Comparison of ENCODE assay signal across 28 cellular contexts in genomic region chr6:160328447-160328846, GRCh38. TPM values are rescaled to one million over a fixed set of nuclear protein-coding genes. Genes with fewer than 3 reads are reported as not detected.
"Had no signal": no experiment of that assay in that cellular context is flagged by ENCODE, and none has a peak within 500 bp of the region (broad histone marks: within the 10 kb centered on the region; RNA-seq: fewer than 3 reads in every experiment).

No MANE protein-coding gene starts in this region.

- H3K4me3 ChIP-seq: cardiac muscle cell, mucosa of descending colon, pancreas, prostate gland, thyroid gland, upper lobe of right lung had no signal

- H3K4me1 ChIP-seq: pancreas, prostate gland, thyroid gland, upper lobe of right lung had no signal

- H3K9me3 ChIP-seq: mucosa of descending colon, pancreas, prostate gland, thyroid gland, upper lobe of right lung had no signal

- H3K27me3 ChIP-seq: cardiac muscle cell, pancreas, thyroid gland, upper lobe of right lung had no signal

- ATAC-seq: activated CD4-positive, alpha-beta T cell treated with anti-CD3 and anti-CD28 coated beads for 36 hours; activated CD8-positive, alpha-beta memory T cell treated with anti-CD3 and anti-CD28 coated beads, Interleukin-2, amount 10 ng/mL, durations not matched to agents 7 days and 5 days; activated CD8-positive, alpha-beta T cell treated with anti-CD3 and anti-CD28 coated beads, Interleukin-2, amount 10 ng/mL, durations not matched to agents 7 days and 5 days; activated naive CD4-positive, alpha-beta T cell treated with anti-CD3 and anti-CD28 coated beads, Interleukin-2, amount 50 U/mL, for 72 hours; effector memory CD8-positive, alpha-beta T cell; left ventricle myocardium superior; mucosa of descending colon; pancreas; right cardiac atrium had no signal

- H3K9me3 Mint-ChIP-seq: activated naive CD4-positive, alpha-beta T cell treated with anti-CD3 and anti-CD28 coated beads, Interleukin-2, amount 50 U/mL, for 72 hours; activated T-helper 2 cell treated with anti-CD3 and anti-CD28 coated beads, Interferon-gamma antibody, Interleukin-2, Interleukin-4, amounts not matched to agents 10 μg/mL and 5 μg/mL and 100 μg/mL, durations not matched to agents 14 hours and 24 hours and 36 hours; effector memory CD8-positive, alpha-beta T cell; stimulated activated naive CD8-positive, alpha-beta T cell treated with anti-CD3 and anti-CD28 coated beads, Interleukin-15, Interleukin-2, amounts not matched to agents 100 ng/mL and 50 ng/mL, for 24 hours had no signal

- H3K27ac ChIP-seq: cardiac muscle cell, pancreas, prostate gland, thyroid gland, upper lobe of right lung had no signal

- H3K4me1 Mint-ChIP-seq: activated CD4-positive, alpha-beta T cell treated with anti-CD3 and anti-CD28 coated beads for 36 hours; activated CD8-positive, alpha-beta memory T cell treated with anti-CD3 and anti-CD28 coated beads, Interleukin-2, amount 10 ng/mL, durations not matched to agents 7 days and 5 days; brain; naive B cell had no signal

- DNase-seq: activated CD4-positive, alpha-beta T cell treated with anti-CD3 and anti-CD28 coated beads for 36 hours; activated CD4-positive, CD25-positive, alpha-beta regulatory T cell; activated CD8-positive, alpha-beta memory T cell treated with anti-CD3 and anti-CD28 coated beads, Interleukin-2, amount 10 ng/mL, durations not matched to agents 7 days and 5 days; activated CD8-positive, alpha-beta T cell treated with anti-CD3 and anti-CD28 coated beads, Interleukin-2, amount 10 ng/mL, durations not matched to agents 7 days and 5 days; activated T-cell treated with anti-CD3 and anti-CD28 coated beads, Interleukin-2, amount 50 U/mL, for 48 hours; anterior cingulate cortex; cortex of kidney; effector memory CD8-positive, alpha-beta T cell; erythroblast; foreskin fibroblast; left ventricle myocardium superior; mucosa of descending colon; naive B cell; pancreas; right cardiac atrium; stimulated activated CD4-positive, alpha-beta T cell treated with anti-CD3 and anti-CD28 coated beads, Interleukin-4, amount 100 ng/mL, for 1 hour; substantia nigra; thyroid gland; upper lobe of right lung had no signal

- H3K36me3 ChIP-seq: cardiac muscle cell, pancreas, prostate gland, thyroid gland, upper lobe of right lung had no signal

- H3K36me3 Mint-ChIP-seq: activated CD8-positive, alpha-beta memory T cell treated with anti-CD3 and anti-CD28 coated beads, Interleukin-2, amount 10 ng/mL, durations not matched to agents 7 days and 5 days; activated naive CD4-positive, alpha-beta T cell treated with anti-CD3 and anti-CD28 coated beads, Interleukin-2, amount 50 U/mL, for 72 hours; brain; naive B cell had no signal

- H3K27ac Mint-ChIP-seq: activated CD4-positive, alpha-beta T cell treated with anti-CD3 and anti-CD28 coated beads for 36 hours; activated CD8-positive, alpha-beta memory T cell treated with anti-CD3 and anti-CD28 coated beads, Interleukin-2, amount 10 ng/mL, durations not matched to agents 7 days and 5 days; activated CD8-positive, alpha-beta T cell treated with anti-CD3 and anti-CD28 coated beads, Interleukin-2, amount 10 ng/mL, durations not matched to agents 7 days and 5 days; activated naive CD4-positive, alpha-beta T cell treated with anti-CD3 and anti-CD28 coated beads, Interleukin-2, amount 50 U/mL, for 72 hours; activated T-helper 2 cell treated with anti-CD3 and anti-CD28 coated beads, Interferon-gamma antibody, Interleukin-2, Interleukin-4, amounts not matched to agents 10 μg/mL and 5 μg/mL and 100 μg/mL, durations not matched to agents 14 hours and 24 hours and 36 hours; brain; effector memory CD8-positive, alpha-beta T cell; stimulated activated naive CD8-positive, alpha-beta T cell treated with anti-CD3 and anti-CD28 coated beads, Interleukin-15, Interleukin-2, amounts not matched to agents 100 ng/mL and 50 ng/mL, for 24 hours had no signal

- H3K4me3 Mint-ChIP-seq: activated CD4-positive, alpha-beta T cell treated with anti-CD3 and anti-CD28 coated beads for 36 hours; activated CD8-positive, alpha-beta memory T cell treated with anti-CD3 and anti-CD28 coated beads, Interleukin-2, amount 10 ng/mL, durations not matched to agents 7 days and 5 days; activated CD8-positive, alpha-beta T cell treated with anti-CD3 and anti-CD28 coated beads, Interleukin-2, amount 10 ng/mL, durations not matched to agents 7 days and 5 days; brain; effector memory CD8-positive, alpha-beta T cell; naive B cell; stimulated activated naive CD8-positive, alpha-beta T cell treated with anti-CD3 and anti-CD28 coated beads, Interleukin-15, Interleukin-2, amounts not matched to agents 100 ng/mL and 50 ng/mL, for 24 hours had no signal

RNA-seq across cellular contexts. Expression of gene SLC22A3, which starts 19.7 kb away (rescaled TPM):
- total RNA-seq: activated CD4-positive, alpha-beta T cell treated with anti-CD3 and anti-CD28 coated beads for 36 hours; activated CD8-positive, alpha-beta memory T cell treated with anti-CD3 and anti-CD28 coated beads, Interleukin-2, amount 10 ng/mL, durations not matched to agents 7 days and 5 days; activated CD8-positive, alpha-beta T cell treated with anti-CD3 and anti-CD28 coated beads, Interleukin-2, amount 10 ng/mL, durations not matched to agents 7 days and 5 days; activated naive CD4-positive, alpha-beta T cell treated with anti-CD3 and anti-CD28 coated beads, Interleukin-2, amount 50 U/mL, for 72 hours; activated T-helper 2 cell treated with anti-CD3 and anti-CD28 coated beads, Interferon-gamma antibody, Interleukin-2, Interleukin-4, amounts not matched to agents 10 μg/mL and 5 μg/mL and 100 μg/mL, durations not matched to agents 14 hours and 24 hours and 36 hours; lung microvascular endothelial cell; T-helper 1 cell treated with Interleukin-12 subunit alpha and Interleukin-12 subunit beta and Interleukin-4 antibody, amounts not matched to agents 30 ng/mL and 1 ng/mL, for 36 hours had no signal
- polyA plus RNA-seq: cardiac muscle cell, neural cell had no signal
